In the genomic region with DNA sequence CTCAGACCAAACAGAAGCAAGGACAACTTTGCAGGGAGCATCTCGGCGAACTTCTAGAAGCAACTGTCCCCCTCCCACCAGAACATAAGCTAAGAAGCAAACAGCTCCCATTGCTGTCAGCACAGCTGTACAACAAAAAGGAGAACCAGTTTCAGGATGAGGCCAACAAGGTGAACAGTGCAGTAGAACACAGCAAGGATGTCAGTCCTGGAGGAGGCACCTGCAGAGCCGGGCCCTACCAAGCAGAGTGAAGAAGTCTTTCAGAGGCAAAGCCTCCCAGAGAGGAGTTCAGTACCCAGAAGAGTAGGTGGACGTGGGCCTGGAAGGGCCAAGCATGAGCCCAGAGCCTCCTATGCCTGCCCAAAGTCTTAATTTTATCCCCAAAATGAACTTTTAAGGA, we compare ENCODE assay signal across 8 cellular contexts. TPM values are rescaled to one million over a fixed set of nuclear protein-coding genes. Genes with fewer than 3 reads are reported as not detected.
A peak's percentile ranks its signal among the peaks of the same experiment; 100 is the strongest.
DNase-seq lines count a peak whose midpoint lies in the region; ATAC-seq, FAIRE-seq and TF ChIP-seq lines count a peak whose summit lies in the region.

No MANE protein-coding gene starts in this region.

- TF ChIP-seq EP300 in H1 (IDR thresholded peaks at IDR 0.05; ENCODE audit: borderline replicate concordance in 1 of 2, low read depth in 2 of 2, low read length in 2 of 2), result no peak

- no peak for TF ChIP-seq POLR2A in H1 (IDR thresholded peaks at IDR 0.05; ENCODE audit: control extremely low read depth in 1 of 2, low read depth in 2 of 2, low read length in 2 of 2)

- no peak overlapping the region for H4K8ac ChIP-seq in H1 (ENCODE audit: extremely low read depth, insufficient read depth, low read length)

- H2BK5ac ChIP-seq in H1 (ENCODE audit: low read depth, low read length), result no peak overlapping the region

- ATAC-seq in HG02588 (IDR thresholded peaks at IDR 0.05; ENCODE audit: unreplicated experiment) (no peak), GM21528 (IDR thresholded peaks at IDR 0.05; ENCODE audit: low FRiP score, unreplicated experiment) (no peak)

- CTCF ChIA-PET in H1 (lab: Charles Lee; ENCODE audit: partially characterized antibody), result no interaction called here

- no peak overlapping the region for H3K18ac ChIP-seq in H1 (ENCODE audit: extremely low read depth, low read length)

- H2BK120ac ChIP-seq in H1 (replicated peaks; ENCODE audit: low read depth, low read length), result no peak overlapping the region

- no peak overlapping the region for H4K91ac ChIP-seq in H1 (replicated peaks; ENCODE audit: insufficient read length, low read length)

- no peak overlapping the region for H3K27ac ChIP-seq in H1 (ENCODE audit: low read depth, low read length)
- no peak overlapping the region for H3K27ac ChIP-seq in rectal smooth muscle tissue (ENCODE audit: low read depth, low read length)

- peak overlapping the region; percentile 71 to 98 for H3K4me2 ChIP-seq in H1 (ENCODE audit: insufficient read depth in 1 of 2, low read depth in 2 of 2, low read length in 2 of 2)

- no peak overlapping the region for H3K23ac ChIP-seq in H1 (ENCODE audit: insufficient read length)

- H4K20me1 ChIP-seq in H1 (replicated peaks in 1 of 2; ENCODE audit: control insufficient read depth in 1 of 2, insufficient read depth in 2 of 2, low read length in 2 of 2), result peaks cover 1 to 17% of the 10 kb centered on the region in 2 experiments

- peaks cover 9% of the 10 kb centered on the region; the same call in 1 of the 2 replicates for H3K23me2 ChIP-seq in H1 (ENCODE audit: low read depth, low read length)

- H2AK5ac ChIP-seq in H1 (ENCODE audit: low read depth, low read length), result no peak overlapping the region

- H3K4me1 ChIP-seq in H1 (replicated peaks in 1 of 4; ENCODE audit: control insufficient read depth in 3 of 4, insufficient read depth in 4 of 4, low read length in 3 of 4) (peaks cover 0 to 11% (median 7%) of the 10 kb centered on the region in 4 experiments; a peak in 6 of 7 replicates), rectal smooth muscle tissue (ENCODE audit: control insufficient read depth, insufficient read depth, low read length) (peaks cover 6% of the 10 kb centered on the region)

- no peak overlapping the region for H2BK15ac ChIP-seq in H1 (ENCODE audit: low read length)

- 80% methylated on average over 4 of the region's 4 CpGs; no CpG with 5 or more reads in 1 of the 2 experiments for WGBS in H1 (ENCODE audit: extremely low coverage in 1 of 2, insufficient coverage in 1 of 2, insufficient read length in 1 of 2, insufficient replicate concordance in 2 of 2, low coverage in 1 of 2, low lambda C conversion rate in 2 of 2, missing lambda C conversion rate in 1 of 2), 2 experiments

- H3K56ac ChIP-seq in H1 (replicated peaks; ENCODE audit: insufficient read length, low read depth, low read length), result no peak overlapping the region

- H3K9me3 ChIP-seq in H1 (ENCODE audit: insufficient read depth in 2 of 2, low read depth in 1 of 2, low read length in 1 of 2), result no peaks in the 10 kb centered on the region

- H4K5ac ChIP-seq in H1 (ENCODE audit: insufficient read length, low read depth, low read length), result no peak overlapping the region

- peaks cover 14% of the 10 kb centered on the region for H3K79me1 ChIP-seq in H1 (ENCODE audit: low read depth, low read length)

- H3K14ac ChIP-seq in H1 (ENCODE audit: insufficient read length), result no peak overlapping the region

- no peak for FAIRE-seq in H1 (lab: Jason Lieb, UNC)

- H3K79me2 ChIP-seq in H1 (ENCODE audit: control insufficient read depth in 1 of 2, insufficient read depth in 2 of 2, low read length in 2 of 2), result peaks cover 4 to 39% of the 10 kb centered on the region in 2 experiments; a peak in 3 of 4 replicates

- no peaks in the 10 kb centered on the region for H3K36me3 ChIP-seq in H1 (ENCODE audit: control insufficient read depth in 2 of 4, insufficient read depth in 4 of 4, low read length in 3 of 4)
- H3K36me3 ChIP-seq in rectal smooth muscle tissue (ENCODE audit: control insufficient read depth, insufficient read depth, low read length), result no peaks in the 10 kb centered on the region

- H3K4ac ChIP-seq in H1 (replicated peaks; ENCODE audit: insufficient read length, low read depth, low read length), result no peak overlapping the region

- H3K9ac ChIP-seq in H1 (replicated peaks in 1 of 4; ENCODE audit: extremely low read depth in 1 of 4, low read depth in 3 of 4, low read length in 3 of 4) (peak overlapping the region in 2 of 4 experiments; percentile 50 to 81; a peak in 2 of 7 replicates), rectal smooth muscle tissue (ENCODE audit: low read length) (no peak overlapping the region)

- H3K27me3 ChIP-seq in H1 (replicated peaks in 1 of 4; ENCODE audit: control insufficient read depth in 3 of 4, extremely low read depth in 1 of 4, insufficient read depth in 3 of 4, low read length in 3 of 4) (0 out of 7 replicates have a peak, but pooled peaks cover 0 to 3% (median 2%) of the 10 kb centered on the region in 4 experiments), rectal smooth muscle tissue (ENCODE audit: control insufficient read depth, insufficient read depth, low read length) (no peaks in the 10 kb centered on the region)

- peak overlapping the region; percentile 71 to 83 (median 79); a peak in 7 of 8 replicates for H3K4me3 ChIP-seq in H1 (ENCODE audit: extremely low read depth in 1 of 4, insufficient read depth in 2 of 4, low read depth in 3 of 4, low read length in 4 of 4)
- peak overlapping the region; percentile 89 for H3K4me3 ChIP-seq in rectal smooth muscle tissue (ENCODE audit: low read length)

- no peak overlapping the region for H2BK20ac ChIP-seq in H1 (ENCODE audit: low read length)

- H2AFZ ChIP-seq in H1 (ENCODE audit: low read length), result no peak overlapping the region

- POLR2A ChIA-PET in H1 (lab: Charles Lee; ENCODE audit: partially characterized antibody), result interaction anchor here (0.6 kb wide), 1 partner anchor 41 kb away, joined by 3 read pairs; no protein-coding TSS in a partner anchor

- H2BK12ac ChIP-seq in H1 (ENCODE audit: low read depth, low read length), result no peak overlapping the region

- DNase-seq in SKM-1 treated with dmso at 0.1 percent for 144 hours (lab: John Stamatoyannopoulos, UW; ENCODE audit: unreplicated experiment) (peak; percentile 8), SKM-1 (lab: John Stamatoyannopoulos, UW; ENCODE audit: unreplicated experiment) (no peak), NCI-H69 (lab: John Stamatoyannopoulos, UW) (peak; percentile 10), H1 (ENCODE audit: low read depth in 1 of 2, low spot score in 2 of 2) (no peak), HUDEP-2 (lab: John Stamatoyannopoulos, UW; ENCODE audit: unreplicated experiment in 76 of 76) (no peak)

- TF ChIP-seq RAD21 in H1 (IDR thresholded peaks at IDR 0.05 in 1 of 2, conservative IDR thresholded peaks at IDR 0.05 in 1 of 2; ENCODE audit: low read depth in 2 of 2, low read length in 2 of 2), result no peak

- no peak for TF ChIP-seq CTCF in H1 (IDR thresholded peaks at IDR 0.05; ENCODE audit: control extremely low read depth in 1 of 3, insufficient read depth in 1 of 3, low read depth in 1 of 3, low read length in 3 of 3)

TF ChIP-seq in H1, 55 proteins besides CTCF, POLR2A, EP300 and RAD21 (continues in another document):
- TF ChIP-seq RXRA (IDR thresholded peaks at IDR 0.05; ENCODE audit: insufficient read depth, low read depth, low read length), result no peak
- no peak for TF ChIP-seq CHD2 (IDR thresholded peaks at IDR 0.05; ENCODE audit: low read length)
- TF ChIP-seq, protein P1, sequence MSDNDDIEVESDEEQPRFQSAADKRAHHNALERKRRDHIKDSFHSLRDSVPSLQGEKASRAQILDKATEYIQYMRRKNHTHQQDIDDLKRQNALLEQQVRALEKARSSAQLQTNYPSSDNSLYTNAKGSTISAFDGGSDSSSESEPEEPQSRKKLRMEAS (IDR thresholded peaks at IDR 0.05), result no peak

RNA-seq across cellular contexts. Expression of gene PASK, which starts 1.0 kb away (rescaled TPM):
- total RNA-seq in H1 (2021; fragmentation: NEBNext Ultra II Directional; extraction: Animal tissue kit (Norgen Biotek cat#: 25700)), result 57.3 and 66.1 TPM in 2 replicates
- polyA plus RNA-seq in H1 (2011; rRNA removed), result 20.5 and 26.5 TPM in 2 replicates
- polyA plus RNA-seq in H1 (2011; cell fraction: cytosol; rRNA removed), result 27.6 TPM
- polyA plus RNA-seq in H1 (2011; cell fraction: nucleus; rRNA removed), result 79.7 TPM
- 33.4 to 42.9 TPM (median 37.3 TPM) in 4 replicates for polyA plus RNA-seq in H1 (2012, experiment 1 of 2)
- polyA plus RNA-seq in H1 (2012, experiment 2 of 2), result 15.1 TPM
- polyA plus RNA-seq in H1 (2013, experiment 1 of 2), result 19.8 TPM
- polyA plus RNA-seq in H1 (2013, experiment 2 of 2), result 18.0 TPM
- polyA minus RNA-seq in H1 (2011; rRNA and poly(A)+ RNA removed), result 45.6 and 47.9 TPM in 2 replicates
- polyA minus RNA-seq in H1 (2011; cell fraction: cytosol; rRNA and poly(A)+ RNA removed), result 21.8 TPM
- polyA minus RNA-seq in H1 (2011; cell fraction: nucleus; rRNA and poly(A)+ RNA removed), result 36.7 TPM

RNA-seq across cellular contexts. Expression of gene PPP1R7, which starts 2.0 kb away (rescaled TPM):
- total RNA-seq in H1 (2021; fragmentation: NEBNext Ultra II Directional; extraction: Animal tissue kit (Norgen Biotek cat#: 25700)), result 51.9 and 64.0 TPM in 2 replicates
- polyA plus RNA-seq in H1 (2011; rRNA removed), result 18.6 and 22.2 TPM in 2 replicates
- 45.3 TPM for polyA plus RNA-seq in H1 (2011; cell fraction: cytosol; rRNA removed)
- 19.2 TPM for polyA plus RNA-seq in H1 (2011; cell fraction: nucleus; rRNA removed)
- 67.5 to 85.0 TPM (median 71.6 TPM) in 4 replicates for polyA plus RNA-seq in H1 (2012, experiment 1 of 2)
- 49.4 TPM for polyA plus RNA-seq in H1 (2012, experiment 2 of 2)
- polyA plus RNA-seq in H1 (2013, experiment 1 of 2), result 45.2 TPM
- 48.2 TPM for polyA plus RNA-seq in H1 (2013, experiment 2 of 2)
- polyA minus RNA-seq in H1 (2011; rRNA and poly(A)+ RNA removed), result 14.6 and 15.9 TPM in 2 replicates
- 20.7 TPM for polyA minus RNA-seq in H1 (2011; cell fraction: cytosol; rRNA and poly(A)+ RNA removed)
- polyA minus RNA-seq in H1 (2011; cell fraction: nucleus; rRNA and poly(A)+ RNA removed), result 9.3 TPM

RNA-seq across cellular contexts. Expression of gene ANO7, which starts 40.2 kb away (rescaled TPM):
- 6.5 and 6.9 TPM in 2 replicates for total RNA-seq in H1 (2021; fragmentation: NEBNext Ultra II Directional; extraction: Animal tissue kit (Norgen Biotek cat#: 25700))
- 3.2 and 4.1 TPM in 2 replicates for polyA plus RNA-seq in H1 (2011; rRNA removed)
- polyA plus RNA-seq in H1 (2011; cell fraction: cytosol; rRNA removed), result 1.9 TPM
- polyA plus RNA-seq in H1 (2011; cell fraction: nucleus; rRNA removed), result 10.6 TPM
- polyA plus RNA-seq in H1 (2012, experiment 1 of 2), result 3.6 to 5.8 TPM (median 4.8 TPM) in 4 replicates
- 2.6 TPM for polyA plus RNA-seq in H1 (2012, experiment 2 of 2)
- 4.2 TPM for polyA plus RNA-seq in H1 (2013, experiment 1 of 2)
- polyA plus RNA-seq in H1 (2013, experiment 2 of 2), result 4.2 TPM
- 4.3 and 4.8 TPM in 2 replicates for polyA minus RNA-seq in H1 (2011; rRNA and poly(A)+ RNA removed)
- 3.8 TPM for polyA minus RNA-seq in H1 (2011; cell fraction: cytosol; rRNA and poly(A)+ RNA removed)
- 11.1 TPM for polyA minus RNA-seq in H1 (2011; cell fraction: nucleus; rRNA and poly(A)+ RNA removed)

RNA-seq across cellular contexts. Expression of gene MTERF4, which starts 46.2 kb away (rescaled TPM):
- 25.8 and 25.9 TPM in 2 replicates for total RNA-seq in H1 (2021; fragmentation: NEBNext Ultra II Directional; extraction: Animal tissue kit (Norgen Biotek cat#: 25700))
- 25.8 and 28.5 TPM in 2 replicates for polyA plus RNA-seq in H1 (2011; rRNA removed)
- polyA plus RNA-seq in H1 (2011; cell fraction: cytosol; rRNA removed), result 52.9 TPM
- polyA plus RNA-seq in H1 (2011; cell fraction: nucleus; rRNA removed), result 50.1 TPM
- polyA plus RNA-seq in H1 (2012, experiment 1 of 2), result 41.8 to 54.8 TPM (median 42.8 TPM) in 4 replicates
- polyA plus RNA-seq in H1 (2012, experiment 2 of 2), result 9.6 TPM
- 17.2 TPM for polyA plus RNA-seq in H1 (2013, experiment 1 of 2)
- polyA plus RNA-seq in H1 (2013, experiment 2 of 2), result 16.0 TPM
- polyA minus RNA-seq in H1 (2011; rRNA and poly(A)+ RNA removed), result 54.4 and 57.0 TPM in 2 replicates
- polyA minus RNA-seq in H1 (2011; cell fraction: cytosol; rRNA and poly(A)+ RNA removed), result 27.4 TPM
- 41.5 TPM for polyA minus RNA-seq in H1 (2011; cell fraction: nucleus; rRNA and poly(A)+ RNA removed)

Comparison
In these comparisons a context has a peak if more than half of its experiments do, and no peak if none do; other contexts are left out.
1. DNase-seq: peak in SKM-1 treated with dmso at 0.1 percent for 144 hours (single experiment) and NCI-H69 (single experiment); none in SKM-1 (single experiment), H1 (0 of 2) and HUDEP-2 (0 of 76).